10 cellular contexts compared by ENCODE assay signal in the genomic region with DNA sequence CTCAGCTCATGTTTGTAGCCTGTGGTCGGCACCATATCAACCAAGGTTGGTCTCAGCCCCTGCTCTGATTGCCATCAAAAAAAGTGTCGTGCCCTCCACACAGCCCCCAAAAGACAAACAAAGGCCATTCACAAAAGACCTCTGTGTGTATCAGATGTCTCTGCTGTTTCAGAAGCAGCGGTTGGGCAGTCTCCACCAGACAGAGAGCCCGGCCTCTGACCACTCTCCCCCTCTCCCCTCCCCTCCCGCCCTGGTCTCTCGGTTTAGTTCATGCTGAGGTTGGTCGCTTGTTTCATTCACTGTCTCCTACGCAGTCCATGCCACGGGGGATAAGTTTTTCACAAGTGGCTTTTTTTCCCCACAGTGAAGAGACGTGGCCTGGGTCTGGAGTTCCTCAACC. TPM values are rescaled to one million over a fixed set of nuclear protein-coding genes. Genes with fewer than 3 reads are reported as not detected.
A peak's percentile ranks its signal among the peaks of the same experiment; 100 is the strongest.
DNase-seq lines count a peak whose midpoint lies in the region; ATAC-seq and TF ChIP-seq lines count a peak whose summit lies in the region.
"Had no signal": no experiment of that assay in that cellular context is flagged by ENCODE, and none has a peak within 500 bp of the region (broad histone marks: within the 10 kb centered on the region; RNA-seq: fewer than 3 reads in every experiment).

No MANE protein-coding gene starts in this region.

- H4K20me1 ChIP-seq in smooth muscle cell (ENCODE audit: low read depth) = no peaks in the 10 kb centered on the region

- WGBS in smooth muscle cell (ENCODE audit: low lambda C conversion rate) = 2% methylated on average over 9 of the region's 10 CpGs

- no peak for ATAC-seq in activated T-helper 17 cell treated with anti-CD3 and anti-CD28 coated beads, Interleukin-2, amount 50 U/mL, for 72 hours (replicated peaks)
- no peak for ATAC-seq in activated CD4-positive, CD25-positive, alpha-beta regulatory T cell treated with anti-CD3 and anti-CD28 coated beads, Interleukin-2, amount 50 U/mL, for 24 hours

- no peak for TF ChIP-seq CTCF in smooth muscle cell (IDR thresholded peaks at IDR 0.05; ENCODE audit: borderline replicate concordance, insufficient read depth, poor library complexity, severe bottlenecking)

- no peak overlapping the region for H3K27ac ChIP-seq in HUES48 (ENCODE audit: low read depth, low read length)
- H3K27ac ChIP-seq in smooth muscle cell (ENCODE audit: low read depth) = no peak overlapping the region
- H3K27ac ChIP-seq: epithelial cell of prostate had no signal

- no peaks in the 10 kb centered on the region for H3K9me3 Mint-ChIP-seq in activated T-helper 17 cell treated with anti-CD3 and anti-CD28 coated beads, Interleukin-2, amount 50 U/mL, for 72 hours

- peak overlapping the region; percentile 62 for H3K4me3 Mint-ChIP-seq in activated T-helper 17 cell treated with anti-CD3 and anti-CD28 coated beads, Interleukin-2, amount 50 U/mL, for 72 hours

- H3K27me3 Mint-ChIP-seq in activated T-helper 17 cell treated with anti-CD3 and anti-CD28 coated beads, Interleukin-2, amount 50 U/mL, for 72 hours = peaks cover 48% of the 10 kb centered on the region

- no peaks in the 10 kb centered on the region for H3K79me2 ChIP-seq in smooth muscle cell (ENCODE audit: low read depth)

- peaks cover 8% of the 10 kb centered on the region for H3F3A ChIP-seq in smooth muscle cell (ENCODE audit: low read depth)

- peak overlapping the region; percentile 36 for H2AFZ ChIP-seq in smooth muscle cell (ENCODE audit: low read depth)

- peak overlapping the region; percentile 84 for H3K4me2 ChIP-seq in smooth muscle cell

- peaks cover 22% of the 10 kb centered on the region for H3K4me1 ChIP-seq in HUES48 (ENCODE audit: control insufficient read depth, insufficient read depth, low read length)
- peaks cover 24% of the 10 kb centered on the region for H3K4me1 ChIP-seq in smooth muscle cell (ENCODE audit: low read depth)
- H3K4me1 ChIP-seq in HAP-1 = no peaks in the 10 kb centered on the region

- H3K9me3 ChIP-seq in HUES48 (ENCODE audit: control insufficient read depth, insufficient read depth, low read length) (no peaks in the 10 kb centered on the region), smooth muscle cell (replicated peaks; ENCODE audit: low read depth) (no peaks in the 10 kb centered on the region), HAP-1 (no peaks in the 10 kb centered on the region)

- in situ Hi-C loops in HAP-1 (cut with MboI; ENCODE audit: low sequenced_read_pairs) = no loop called here

- H3K4me1 Mint-ChIP-seq in activated T-helper 17 cell treated with anti-CD3 and anti-CD28 coated beads, Interleukin-2, amount 50 U/mL, for 72 hours = peaks cover 6% of the 10 kb centered on the region

- peaks cover 55% of the 10 kb centered on the region for H3K27me3 ChIP-seq in HUES48 (ENCODE audit: control insufficient read depth, insufficient read depth, low read length)
- H3K27me3 ChIP-seq in smooth muscle cell (ENCODE audit: low read depth) = no peaks in the 10 kb centered on the region
- H3K27me3 ChIP-seq in HAP-1 (ENCODE audit: low read depth) = peaks cover 2% of the 10 kb centered on the region; the same call in 1 of the 2 replicates

- H3K36me3 Mint-ChIP-seq in activated T-helper 17 cell treated with anti-CD3 and anti-CD28 coated beads, Interleukin-2, amount 50 U/mL, for 72 hours (ENCODE audit: low read depth) = no peaks in the 10 kb centered on the region

- H3K36me3 ChIP-seq in HUES48 (ENCODE audit: control insufficient read depth, insufficient read depth, low read length) (no peaks in the 10 kb centered on the region), smooth muscle cell (ENCODE audit: low read depth) (no peaks in the 10 kb centered on the region), HAP-1 (replicated peaks) (no peaks in the 10 kb centered on the region)

- DNase-seq in islet precursor cell (peak; percentile 85), smooth muscle cell (lab: John Stamatoyannopoulos, UW; ENCODE audit: unreplicated experiment) (no peak), cerebellar cortex (ENCODE audit: low spot score) (no peak), HAP-1 (ENCODE audit: low spot score in 2 of 2) (no peak)
- DNase-seq: NCI-H510A treated with DMSO at 0.1 percent for 48 hours had no signal

- no peak overlapping the region for H3K9ac ChIP-seq in HUES48 (ENCODE audit: low read depth, low read length)
- H3K9ac ChIP-seq in smooth muscle cell (ENCODE audit: low read depth) = no peak overlapping the region

- H3K4me3 ChIP-seq in HUES48 (ENCODE audit: low read depth, low read length) (peak overlapping the region; percentile 60), smooth muscle cell (peak overlapping the region; percentile 35), HAP-1 (no peak overlapping the region)

- no peak overlapping the region for H3K27ac Mint-ChIP-seq in activated T-helper 17 cell treated with anti-CD3 and anti-CD28 coated beads, Interleukin-2, amount 50 U/mL, for 72 hours

RNA-seq across cellular contexts. Expression of a gene that starts 27.1 kb away (rescaled TPM):
- total RNA-seq in activated T-helper 17 cell treated with anti-CD3 and anti-CD28 coated beads, Interleukin-2, amount 50 U/mL, for 72 hours = not detected
- 5.1 and 5.6 TPM in 2 replicates for total RNA-seq in smooth muscle cell
- polyA plus RNA-seq in smooth muscle cell = 3.7 and 28.1 TPM in 2 replicates
- total RNA-seq: lung microvascular endothelial cell had no signal
